8 cellular contexts compared by ENCODE assay signal in the genomic region with DNA sequence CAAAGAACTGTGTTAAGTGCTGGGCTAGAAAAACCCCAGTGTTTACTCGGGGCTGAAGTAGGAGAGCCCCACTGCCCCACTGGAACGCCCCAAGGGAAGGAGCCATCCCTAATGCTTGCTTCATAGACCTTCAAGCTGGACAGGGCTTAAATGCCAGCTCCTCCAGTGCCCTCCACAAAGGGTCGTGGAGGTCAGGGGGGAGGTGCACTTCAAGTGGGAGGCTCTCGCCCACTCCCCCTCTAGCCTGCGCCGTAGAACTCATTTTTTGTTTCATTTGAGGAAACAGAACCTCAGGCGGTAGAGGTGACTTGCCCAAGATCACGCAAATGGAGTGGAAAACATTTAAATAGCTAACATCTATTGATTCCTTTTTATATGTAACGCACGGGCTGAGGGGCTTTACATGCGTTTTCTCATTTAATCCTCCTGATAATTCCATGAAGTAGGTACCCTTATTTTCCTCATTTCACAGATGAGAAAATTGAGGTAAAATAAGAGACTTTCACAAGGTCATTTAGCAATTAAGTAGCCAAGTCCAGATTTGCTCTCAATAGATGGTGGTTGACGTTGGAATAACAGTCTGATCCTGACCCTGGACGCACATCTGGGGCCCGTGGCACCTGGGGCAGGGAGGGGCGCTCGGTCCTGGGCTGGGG. TPM values are rescaled to one million over a fixed set of nuclear protein-coding genes. Genes with fewer than 3 reads are reported as not detected.
A peak's percentile ranks its signal among the peaks of the same experiment; 100 is the strongest.
DNase-seq lines count a peak whose midpoint lies in the region; ATAC-seq and TF ChIP-seq lines count a peak whose summit lies in the region.

No MANE protein-coding gene starts in this region.

- H3K9me3 Mint-ChIP-seq in naive B cell = peaks cover 0 to 3% (median 0%) of the 10 kb centered on the region in 7 donors

- ATAC-seq in naive B cell (ENCODE audit: low read depth in 2 of 2) = no peak
- no peak for ATAC-seq in GM18498 (IDR thresholded peaks at IDR 0.05; ENCODE audit: unreplicated experiment)
- no peak for ATAC-seq in HG03354 (IDR thresholded peaks at IDR 0.05; ENCODE audit: poor library complexity, severe bottlenecking, unreplicated experiment)
- no peak for ATAC-seq in left colon

- H3K36me3 ChIP-seq in BLaER1 (peaks cover 23% of the 10 kb centered on the region), HUES64 (ENCODE audit: insufficient read depth, low read length) (peaks cover 11% of the 10 kb centered on the region)

- no peaks in the 10 kb centered on the region for H3K9me3 ChIP-seq in BLaER1
- H3K9me3 ChIP-seq in HUES64 (ENCODE audit: insufficient read depth, low read depth, low read length) = no peaks in the 10 kb centered on the region

- peaks cover 16% of the 10 kb centered on the region for H4K20me1 ChIP-seq in BLaER1

- H3K36me3 Mint-ChIP-seq in naive B cell = peaks cover 5 to 15% of the 10 kb centered on the region in 2 donors

- DNase-seq in cardiac fibroblast (ENCODE audit: low read depth in 2 of 2) = no peak
- DNase-seq in naive B cell = no peak
- no peak for DNase-seq in left colon
- DNase-seq in NCI-H524 (lab: John Stamatoyannopoulos, UW) = no peak

- H3K4me3 ChIP-seq in BLaER1 = peak overlapping the region; percentile 93
- peak overlapping the region; percentile 68 for H3K4me3 ChIP-seq in HUES64 (ENCODE audit: low read length)
- peak overlapping the region; percentile 89 to 91 for H3K4me3 ChIP-seq in cardiac fibroblast (replicated peaks in 1 of 2; ENCODE audit: low read depth in 2 of 2, low read length in 2 of 2)

- H3K4me3 Mint-ChIP-seq in naive B cell = peak overlapping the region; percentile 94 to 99 (median 96)

- 46% methylated on average over 16 of the region's 16 CpGs for WGBS in HUES64

- no peak overlapping the region for H3K27ac ChIP-seq in BLaER1
- no peak overlapping the region for H3K27ac ChIP-seq in HUES64 (ENCODE audit: low read depth, low read length)

- H3K27me3 Mint-ChIP-seq in naive B cell = peaks cover 0 to 2% (median 2%) of the 10 kb centered on the region in 3 donors

- peaks cover 31 to 50% (median 37%) of the 10 kb centered on the region in 3 donors for H3K4me1 Mint-ChIP-seq in naive B cell

- H3K9ac ChIP-seq in BLaER1 = no peak overlapping the region
- H3K9ac ChIP-seq in HUES64 (ENCODE audit: low read depth, low read length) = no peak overlapping the region

- peak overlapping the region; percentile 96 for H3K4me2 ChIP-seq in BLaER1

- no peak for TF ChIP-seq CTCF in cardiac fibroblast (IDR thresholded peaks at IDR 0.05; ENCODE audit: low read depth, low read length)

- peaks cover 29% of the 10 kb centered on the region for H3K4me1 ChIP-seq in BLaER1
- peaks cover 12% of the 10 kb centered on the region; the same call in 1 of the 2 replicates for H3K4me1 ChIP-seq in HUES64 (ENCODE audit: insufficient read depth, low read length)

- H3K27me3 ChIP-seq in BLaER1 (no peaks in the 10 kb centered on the region), HUES64 (ENCODE audit: insufficient read depth, low read length) (no peaks in the 10 kb centered on the region)

- intact Hi-C loops in left colon (cut with DNase I, micrococcal nuclease) = no loop called here

- peak overlapping the region in 5 of 6 donors; percentile 12 to 98 (median 73) for H3K27ac Mint-ChIP-seq in naive B cell

RNA-seq across cellular contexts. Expression of a gene that starts 0.5 kb away (rescaled TPM):
- polyA plus RNA-seq in HUES64 (2013, experiment 1 of 2) = 15.1 TPM
- 15.8 TPM for polyA plus RNA-seq in HUES64 (2013, experiment 2 of 2)
- 10 to 100 TPM in 4 of 6 donors, 1 to 10 TPM in 2; 3.6 to 15.5 (median 12.6) TPM for polyA plus RNA-seq in naive B cell (ENCODE audit: low read depth in 6 of 6)
- total RNA-seq in left colon = 10 to 100 TPM; 30.5 to 32.9 TPM

RNA-seq across cellular contexts. Expression of a gene that starts 55.9 kb away (rescaled TPM):
- polyA plus RNA-seq in HUES64 (2013, experiment 1 of 2) = not detected
- polyA plus RNA-seq in HUES64 (2013, experiment 2 of 2) = not detected
- polyA plus RNA-seq in naive B cell (ENCODE audit: low read depth in 6 of 6) = not detected
- total RNA-seq in left colon = under 1 TPM in 1 of 2 donors, not detected in 1; 0.11 TPM
